ENCODE assay signal across 13 cellular contexts in genomic region chr12:89873745-89874144, GRCh38.
A peak's percentile ranks its signal among the peaks of the same experiment; 100 is the strongest.
DNase-seq lines count a peak whose midpoint lies in the region; ATAC-seq and TF ChIP-seq lines count a peak whose summit lies in the region.
"Had no signal": no experiment of that assay in that cellular context is flagged by ENCODE, and none has a peak within 500 bp of the region (broad histone marks: within the 10 kb centered on the region; RNA-seq: fewer than 3 reads in every experiment).

No MANE protein-coding gene starts in this region.

- DNase-seq in neural progenitor cell (ENCODE audit: low spot score) = no peak
- no peak for DNase-seq in middle frontal gyrus (ENCODE audit: extremely low spot score, low spot score)
- no peak for DNase-seq in activated naive CD4-positive, alpha-beta T cell treated with Interleukin-2 at 50 U/mL for 16 hours
- no peak for DNase-seq in NCI-H345 (lab: John Stamatoyannopoulos, UW)
- DNase-seq: activated CD8-positive, alpha-beta T cell treated with anti-CD3 and anti-CD28 coated beads for 36 hours; NCI-H2227 treated with DMSO at 0.1 percent for 48 hours; SK-N-SH had no signal

- H3K27me3 Mint-ChIP-seq in brain = peaks cover 3% of the 10 kb centered on the region
- peaks cover 2% of the 10 kb centered on the region for H3K27me3 Mint-ChIP-seq in neural progenitor cell (ENCODE audit: insufficient read depth, low read depth)
- H3K27me3 Mint-ChIP-seq: activated CD8-positive, alpha-beta T cell treated with anti-CD3 and anti-CD28 coated beads for 36 hours; activated naive CD8-positive, alpha-beta T cell had no signal

- peaks cover 14% of the 10 kb centered on the region for H3K4me1 Mint-ChIP-seq in brain
- H3K4me1 Mint-ChIP-seq in neural progenitor cell = peaks cover 32% of the 10 kb centered on the region

- peak overlapping the region; percentile 22 for H2AFZ ChIP-seq in neural progenitor cell (replicated peaks)
- H2AFZ ChIP-seq: parathyroid adenoma had no signal

- H3K36me3 Mint-ChIP-seq in brain = no peaks in the 10 kb centered on the region
- H3K36me3 Mint-ChIP-seq in neural progenitor cell = peaks cover 4% of the 10 kb centered on the region

- peaks cover 14% of the 10 kb centered on the region for H3F3A ChIP-seq in neural progenitor cell (ENCODE audit: low read depth)

- H4K20me1 ChIP-seq in neural progenitor cell (ENCODE audit: low read depth) = no peaks in the 10 kb centered on the region

- no peak overlapping the region for H3K4me3 Mint-ChIP-seq in brain
- H3K4me3 Mint-ChIP-seq in neural progenitor cell = no peak overlapping the region
- H3K4me3 Mint-ChIP-seq: activated CD8-positive, alpha-beta T cell treated with anti-CD3 and anti-CD28 coated beads for 36 hours; activated naive CD8-positive, alpha-beta T cell had no signal

- H3K4me2 ChIP-seq in neural progenitor cell = no peak overlapping the region
- H3K4me2 ChIP-seq: SK-N-SH had no signal

- H3K4me3 ChIP-seq in neural progenitor cell = no peak overlapping the region

- H3K27ac ChIP-seq in neural progenitor cell = no peak overlapping the region
- H3K27ac ChIP-seq: parathyroid adenoma had no signal

- H3K27ac Mint-ChIP-seq in brain (peak overlapping the region in 3 of 5 experiments; percentile 58 to 80 (median 63)), neural progenitor cell (no peak overlapping the region)
- H3K27ac Mint-ChIP-seq: activated CD8-positive, alpha-beta T cell treated with anti-CD3 and anti-CD28 coated beads for 36 hours; activated naive CD8-positive, alpha-beta T cell had no signal

- H3K9ac ChIP-seq in neural progenitor cell = no peak overlapping the region
- H3K9ac ChIP-seq: parathyroid adenoma, SK-N-SH had no signal

- H3K9me3 ChIP-seq in neural progenitor cell (ENCODE audit: low read depth) = peaks cover 21% of the 10 kb centered on the region

- H3K79me2 ChIP-seq in neural progenitor cell (ENCODE audit: low read depth) = no peaks in the 10 kb centered on the region
- H3K79me2 ChIP-seq: parathyroid adenoma had no signal

- no peaks in the 10 kb centered on the region for H3K27me3 ChIP-seq in neural progenitor cell

- H3K4me1 ChIP-seq in neural progenitor cell = peaks cover 28% of the 10 kb centered on the region
- H3K4me1 ChIP-seq: parathyroid adenoma had no signal

- H3K36me3 ChIP-seq in neural progenitor cell = peaks cover 12% of the 10 kb centered on the region

- H3K9me3 Mint-ChIP-seq in brain (peaks cover 8 to 22% (median 10%) of the 10 kb centered on the region in 5 experiments), neural progenitor cell (peaks cover 23% of the 10 kb centered on the region)

- no peak for TF ChIP-seq CTCF in brain (conservative IDR thresholded peaks at IDR 0.05)
- no peak for TF ChIP-seq CTCF in neural progenitor cell (IDR thresholded peaks at IDR 0.05)

- ATAC-seq in GM18517 (IDR thresholded peaks at IDR 0.05; ENCODE audit: unreplicated experiment) (peak; percentile 48), HG02885 (IDR thresholded peaks at IDR 0.05; ENCODE audit: poor library complexity, unreplicated experiment) (peak; percentile 62), GM19328 (IDR thresholded peaks at IDR 0.05; ENCODE audit: unreplicated experiment) (no peak)
- ATAC-seq: activated CD8-positive, alpha-beta T cell treated with anti-CD3 and anti-CD28 coated beads for 36 hours had no signal
